Comparison of ENCODE assay signal across 1 cellular context in the genomic region with DNA sequence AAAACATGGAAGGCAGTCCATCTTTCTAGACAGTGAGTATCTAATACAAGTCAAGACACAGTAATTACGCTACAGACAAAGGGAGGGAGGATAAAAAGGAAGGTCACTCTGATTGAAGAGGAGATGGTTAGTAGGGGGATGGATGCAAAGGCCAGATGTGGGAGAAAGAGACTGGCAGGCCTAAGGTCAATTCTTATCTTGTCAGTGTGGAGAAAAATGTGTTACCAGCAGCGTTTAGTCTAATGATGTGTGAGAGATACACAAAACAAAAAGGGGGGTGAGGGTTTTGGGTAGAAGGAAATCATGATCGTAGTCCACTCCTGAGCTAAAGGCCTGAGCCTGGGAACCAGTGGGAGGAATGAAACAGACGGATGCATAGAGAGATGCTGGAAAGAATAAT.
TF ChIP-seq lines count a peak whose summit lies in the region.

No MANE protein-coding gene starts in this region.

TF ChIP-seq in HEK293T, 16 proteins besides CTCF, POLR2A, EP300 and RAD21 (continued from another document):
- TF ChIP-seq ZNF384 (IDR thresholded peaks at IDR 0.05) (no peak), FOXA1 (IDR thresholded peaks at IDR 0.05) (no peak), HDGF (IDR thresholded peaks at IDR 0.05; ENCODE audit: borderline replicate concordance) (no peak), CTBP1 (IDR thresholded peaks at IDR 0.05; ENCODE audit: borderline replicate concordance) (no peak), NFRKB (IDR thresholded peaks at IDR 0.05) (no peak), PKNOX1 (IDR thresholded peaks at IDR 0.05) (no peak), BHLHE40 (IDR thresholded peaks at IDR 0.05; ENCODE audit: borderline replicate concordance) (no peak), SUZ12 (IDR thresholded peaks at IDR 0.05) (no peak), SP1 (IDR thresholded peaks at IDR 0.05) (no peak), LEF1 (IDR thresholded peaks at IDR 0.05; ENCODE audit: borderline replicate concordance) (no peak), TARDBP (IDR thresholded peaks at IDR 0.05) (no peak), ELF4 (IDR thresholded peaks at IDR 0.05) (no peak)
